In the genomic region with DNA sequence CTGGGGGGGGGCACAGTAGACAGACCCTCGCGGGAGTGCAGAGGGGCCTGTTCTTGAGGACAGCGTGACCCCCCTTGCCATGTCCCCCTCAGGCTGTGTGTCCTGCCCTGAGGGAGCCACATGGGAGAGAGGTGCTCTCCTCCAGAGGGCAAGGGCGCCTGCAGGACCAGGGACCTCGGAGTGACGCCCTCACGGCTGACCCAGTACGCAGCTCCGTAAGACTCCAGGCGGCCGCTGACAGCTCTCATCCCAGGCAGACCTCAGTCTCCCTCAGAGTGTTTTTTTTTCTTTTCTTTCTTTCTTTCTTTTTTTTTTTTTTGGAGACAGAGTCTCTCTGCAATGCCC, we compare ENCODE assay signal across 2 cellular contexts.
TF ChIP-seq lines count a peak whose summit lies in the region.

No MANE protein-coding gene starts in this region.

TF ChIP-seq in H1, 55 proteins besides CTCF, POLR2A, EP300 and RAD21:
- no peak for TF ChIP-seq CBX5 (IDR thresholded peaks at IDR 0.05; ENCODE audit: low read depth, low read length)
- TF ChIP-seq, protein P1, sequence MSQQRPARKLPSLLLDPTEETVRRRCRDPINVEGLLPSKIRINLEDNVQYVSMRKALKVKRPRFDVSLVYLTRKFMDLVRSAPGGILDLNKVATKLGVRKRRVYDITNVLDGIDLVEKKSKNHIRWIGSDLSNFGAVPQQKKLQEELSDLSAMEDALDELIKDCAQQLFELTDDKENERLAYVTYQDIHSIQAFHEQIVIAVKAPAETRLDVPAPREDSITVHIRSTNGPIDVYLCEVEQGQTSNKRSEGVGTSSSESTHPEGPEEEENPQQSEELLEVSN (IDR thresholded peaks at IDR 0.05) = no peak
- TF ChIP-seq SIX5 (IDR thresholded peaks at IDR 0.05; ENCODE audit: low read depth, low read length) = no peak
- TF ChIP-seq, protein P2, sequence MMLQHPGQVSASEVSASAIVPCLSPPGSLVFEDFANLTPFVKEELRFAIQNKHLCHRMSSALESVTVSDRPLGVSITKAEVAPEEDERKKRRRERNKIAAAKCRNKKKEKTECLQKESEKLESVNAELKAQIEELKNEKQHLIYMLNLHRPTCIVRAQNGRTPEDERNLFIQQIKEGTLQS (IDR thresholded peaks at IDR 0.05; ENCODE audit: insufficient read depth, low read depth, low read length) = no peak
- no peak for TF ChIP-seq KDM1A (IDR thresholded peaks at IDR 0.05; ENCODE audit: borderline replicate concordance, low read length)
- no peak for TF ChIP-seq RXRA (IDR thresholded peaks at IDR 0.05; ENCODE audit: insufficient read depth, low read depth, low read length)
- TF ChIP-seq JUND (IDR thresholded peaks at IDR 0.05; ENCODE audit: low read length) = no peak
- TF ChIP-seq CTBP2 (IDR thresholded peaks at IDR 0.05; ENCODE audit: borderline replicate concordance, insufficient read depth, insufficient read length, low read length) = no peak
- no peak for TF ChIP-seq NRF1 (IDR thresholded peaks at IDR 0.05; ENCODE audit: low read depth, low read length)
- no peak for TF ChIP-seq TBP (IDR thresholded peaks at IDR 0.05; ENCODE audit: low read depth, low read length)
- TF ChIP-seq EGR1 (IDR thresholded peaks at IDR 0.05; ENCODE audit: borderline replicate concordance, low read depth, low read length) = no peak
- no peak for TF ChIP-seq RNF2 (IDR thresholded peaks at IDR 0.05; ENCODE audit: borderline replicate concordance, low read depth, low read length, missing control alignments, poor library complexity, severe bottlenecking)
- TF ChIP-seq RBBP5 (IDR thresholded peaks at IDR 0.05; ENCODE audit: borderline replicate concordance, low read depth, low read length) = no peak
- no peak for TF ChIP-seq PHF8 (conservative IDR thresholded peaks at IDR 0.05; ENCODE audit: low read depth, low read length)
- no peak for TF ChIP-seq HDAC2 (IDR thresholded peaks at IDR 0.05; ENCODE audit: borderline replicate concordance in 1 of 2, low read depth in 2 of 2, low read length in 2 of 2)
- TF ChIP-seq YY1 (IDR thresholded peaks at IDR 0.05; ENCODE audit: low read depth, low read length) = no peak
- no peak for TF ChIP-seq SP1 (IDR thresholded peaks at IDR 0.05; ENCODE audit: low read depth, low read length)
- TF ChIP-seq, protein P3, sequence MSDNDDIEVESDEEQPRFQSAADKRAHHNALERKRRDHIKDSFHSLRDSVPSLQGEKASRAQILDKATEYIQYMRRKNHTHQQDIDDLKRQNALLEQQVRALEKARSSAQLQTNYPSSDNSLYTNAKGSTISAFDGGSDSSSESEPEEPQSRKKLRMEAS (IDR thresholded peaks at IDR 0.05) = no peak
- TF ChIP-seq HDAC6 (IDR thresholded peaks at IDR 0.05; ENCODE audit: low read depth, low read length) = no peak
- no peak for TF ChIP-seq CHD1 (IDR thresholded peaks at IDR 0.05; ENCODE audit: low read depth, low read length)

TF ChIP-seq in SK-N-SH treated with all-trans-retinoic acid at 6 μM for 48 hours, 23 proteins besides CTCF, POLR2A, EP300 and RAD21:
- TF ChIP-seq, protein P4, sequence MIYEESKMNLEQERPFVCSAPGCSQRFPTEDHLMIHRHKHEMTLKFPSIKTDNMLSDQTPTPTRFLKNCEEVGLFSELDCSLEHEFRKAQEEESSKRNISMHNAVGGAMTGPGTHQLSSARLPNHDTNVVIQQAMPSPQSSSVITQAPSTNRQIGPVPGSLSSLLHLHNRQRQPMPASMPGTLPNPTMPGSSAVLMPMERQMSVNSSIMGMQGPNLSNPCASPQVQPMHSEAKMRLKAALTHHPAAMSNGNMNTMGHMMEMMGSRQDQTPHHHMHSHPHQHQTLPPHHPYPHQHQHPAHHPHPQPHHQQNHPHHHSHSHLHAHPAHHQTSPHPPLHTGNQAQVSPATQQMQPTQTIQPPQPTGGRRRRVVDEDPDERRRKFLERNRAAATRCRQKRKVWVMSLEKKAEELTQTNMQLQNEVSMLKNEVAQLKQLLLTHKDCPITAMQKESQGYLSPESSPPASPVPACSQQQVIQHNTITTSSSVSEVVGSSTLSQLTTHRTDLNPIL (CRISPR knock-in tag; IDR thresholded peaks at IDR 0.05; ENCODE audit: low read depth) = no peak
- TF ChIP-seq ESRRG (CRISPR knock-in tag; IDR thresholded peaks at IDR 0.05) = no peak
